ENCODE assay signal across 9 cellular contexts in the genomic region with DNA sequence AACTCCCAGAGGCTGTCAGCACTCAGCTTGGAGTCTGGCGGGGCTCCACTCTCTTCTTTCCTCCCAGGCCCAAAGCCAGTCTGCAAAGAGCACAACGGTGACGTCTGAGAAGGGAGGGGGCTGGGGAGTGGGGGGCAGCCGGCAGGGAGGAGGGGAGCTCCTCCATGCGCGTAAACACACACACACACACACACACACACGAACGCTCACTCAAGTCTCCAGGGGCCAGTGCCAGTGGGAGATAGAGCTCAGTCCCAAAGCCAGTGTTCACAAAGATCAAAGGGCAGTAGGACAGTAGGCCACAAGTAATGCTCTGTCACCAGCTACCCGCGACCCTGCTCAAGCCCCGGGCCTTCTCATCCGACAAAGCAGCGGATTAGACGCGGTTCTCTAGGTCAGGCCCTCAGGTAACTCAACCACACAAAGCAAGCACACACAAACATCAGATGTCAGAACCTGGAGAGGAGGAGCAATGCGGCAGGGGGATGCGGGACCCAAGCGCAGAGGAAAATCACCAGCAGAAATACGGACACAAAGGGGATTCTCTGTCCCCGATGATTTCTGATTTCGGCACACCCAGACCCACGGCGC. TPM values are rescaled to one million over a fixed set of nuclear protein-coding genes. Genes with fewer than 3 reads are reported as not detected.
DNase-seq lines count a peak whose midpoint lies in the region; ATAC-seq and TF ChIP-seq lines count a peak whose summit lies in the region.
"Had no signal": no experiment of that assay in that cellular context is flagged by ENCODE, and none has a peak within 500 bp of the region (broad histone marks: within the 10 kb centered on the region; RNA-seq: fewer than 3 reads in every experiment).

No MANE protein-coding gene starts in this region.

- peak overlapping the region; percentile 89 for H3K4me3 Mint-ChIP-seq in progenitor cell of endocrine pancreas (ENCODE audit: low read depth)

- DNase-seq in NCI-H1436 (lab: John Stamatoyannopoulos, UW) (peak; percentile 54), NCI-H1436 treated with DMSO at 0.1 percent for 48 hours (lab: John Stamatoyannopoulos, UW) (no peak), astrocyte of the cerebellum (ENCODE audit: low read depth) (peak; percentile 36), hypothalamus (lab: John Stamatoyannopoulos, UW) (peak in 47 of 51 donors; percentile 29 to 90 (median 72)), progenitor cell of endocrine pancreas (ENCODE audit: low spot score, unreplicated experiment) (peak; percentile 28), 8988T (no peak)
- no peak for DNase-seq in activated CD4-positive, alpha-beta T cell treated with anti-CD3 and anti-CD28 coated beads for 4 hours

- peak overlapping the region; percentile 53 for H3K4me3 ChIP-seq in astrocyte of the cerebellum (ENCODE audit: low read depth, low read length)
- H3K4me3 ChIP-seq: A549 had no signal

- no peak for ATAC-seq in GM19467 (IDR thresholded peaks at IDR 0.05; ENCODE audit: unreplicated experiment)

- H3K27ac Mint-ChIP-seq in progenitor cell of endocrine pancreas, result peak overlapping the region; percentile 98

- H3K27me3 Mint-ChIP-seq in progenitor cell of endocrine pancreas, result no peaks in the 10 kb centered on the region

- TF ChIP-seq CTCF in astrocyte of the cerebellum (IDR thresholded peaks at IDR 0.05; ENCODE audit: low read depth, low read length, missing control alignments) (no peak), progenitor cell of endocrine pancreas (IDR thresholded peaks at IDR 0.05; ENCODE audit: unreplicated experiment) (no peak)

- peaks cover 25% of the 10 kb centered on the region for H3K4me1 Mint-ChIP-seq in progenitor cell of endocrine pancreas (ENCODE audit: low read depth)

- H3K36me3 Mint-ChIP-seq in progenitor cell of endocrine pancreas (ENCODE audit: insufficient read depth), result no peaks in the 10 kb centered on the region

- no peaks in the 10 kb centered on the region for H3K9me3 Mint-ChIP-seq in progenitor cell of endocrine pancreas (ENCODE audit: low read depth)

- in situ Hi-C loops in astrocyte of the cerebellum (cut with HindIII; ENCODE audit: low sequenced_read_pairs), result no loop called here

RNA-seq across cellular contexts. Expression of a gene that starts 19.9 kb away (rescaled TPM):
- total RNA-seq in progenitor cell of endocrine pancreas, result 112 TPM in 2 replicates

RNA-seq across cellular contexts. Expression of a gene that starts 52.9 kb away (rescaled TPM):
- not detected in 2 replicates for total RNA-seq in progenitor cell of endocrine pancreas

Comparison
In these comparisons a context has a peak if more than half of its experiments do, and no peak if none do; other contexts are left out.
1. DNase-seq: peak in NCI-H1436 (single experiment), astrocyte of the cerebellum (single experiment), hypothalamus (47 of 51) and progenitor cell of endocrine pancreas (single experiment); none in NCI-H1436 treated with DMSO at 0.1 percent for 48 hours (single experiment), activated CD4-positive, alpha-beta T cell treated with anti-CD3 and anti-CD28 coated beads for 4 hours (0 of 2) and 8988T (single experiment).